11 cellular contexts compared by ENCODE assay signal in genomic region chr6:39426057-39426592, GRCh38.
DNase-seq lines count a peak whose midpoint lies in the region; ATAC-seq, FAIRE-seq and TF ChIP-seq lines count a peak whose summit lies in the region.
"Had no signal": no experiment of that assay in that cellular context is flagged by ENCODE, and none has a peak within 500 bp of the region (broad histone marks: within the 10 kb centered on the region; RNA-seq: fewer than 3 reads in every experiment).

No MANE protein-coding gene starts in this region.

- H3K9me3 ChIP-seq in liver (ENCODE audit: control insufficient read depth in 4 of 4, low read length in 3 of 4): no peaks in the 10 kb centered on the region
- no peaks in the 10 kb centered on the region for H3K9me3 ChIP-seq in HepG2 (ENCODE audit: low read length)
- H3K9me3 ChIP-seq: testis had no signal

- H3K9ac ChIP-seq in liver (ENCODE audit: low read depth in 1 of 2, low read length in 2 of 2) (no peak overlapping the region), HepG2 (ENCODE audit: insufficient read depth, low read depth, low read length) (no peak overlapping the region)

- no TSS peak for BruUV-seq in HepG2 (replicated peaks; lab: Mats Ljungman, UMichigan)

- in situ Hi-C loops in HepG2 (cut with HindIII; ENCODE audit: extremely low pct_ligation_motif_present, low pct_unique_long_range_greater_than_20kb): no loop called here

- no peak for ATAC-seq in HepG2
- ATAC-seq in GM21528 (IDR thresholded peaks at IDR 0.05; ENCODE audit: low FRiP score, unreplicated experiment): no peak

- intact Hi-C loops in HepG2 (cut with micrococcal nuclease; ENCODE audit: unreplicated experiment): no loop called here

- 76% methylated on average over 2 of the region's 2 CpGs for WGBS in liver
- WGBS in HepG2 (ENCODE audit: low lambda C conversion rate): 25% methylated on average over 2 of the region's 2 CpGs

- DNase-seq in HepG2 (ENCODE audit: low spot score): no peak
- peak; percentile 84 for DNase-seq in astrocyte of the hippocampus (ENCODE audit: low read depth, low spot score)
- peak; percentile 50 for DNase-seq in kidney glomerular epithelial cell (lab: John Stamatoyannopoulos, UW)
- DNase-seq in stimulated activated CD4-positive, alpha-beta T cell treated with anti-CD3 and anti-CD28 coated beads, Interleukin-4, amount 100 ng/mL, for 1 hour: no peak
- DNase-seq in SHP77 treated with DMSO at 0.1 percent for 48 hours (lab: John Stamatoyannopoulos, UW): no peak
- DNase-seq in GDM1 (lab: John Stamatoyannopoulos, UW): no peak
- DNase-seq: activated T-cell treated with anti-CD3 and anti-CD28 coated beads, Interleukin-2, amount 50 U/mL, for 72 hours; CD4-positive, CD25-positive, alpha-beta regulatory T cell; testis had no signal

- no peak for TF ChIP-seq POLR2A in HepG2 (IDR thresholded peaks at IDR 0.05; ENCODE audit: insufficient read depth in 1 of 2, low read depth in 2 of 2, low read length in 2 of 2)

- no peak overlapping the region for H2AFZ ChIP-seq in HepG2 (ENCODE audit: low read length)

- TF ChIP-seq EP300 in HepG2 (IDR thresholded peaks at IDR 0.05; ENCODE audit: low read depth in 2 of 2, low read length in 2 of 2) (no peak), HepG2 (CRISPR knock-in tag; IDR thresholded peaks at IDR 0.05; ENCODE audit: borderline replicate concordance) (no peak)

- TF ChIP-seq CTCF in liver (IDR thresholded peaks at IDR 0.05; ENCODE audit: low read depth, low read length, missing input control): no peak
- no peak for TF ChIP-seq CTCF in HepG2 (CRISPR knock-in tag; IDR thresholded peaks at IDR 0.05)

- H3K27ac ChIP-seq in liver (ENCODE audit: low read depth in 1 of 2, low read length in 2 of 2) (no peak overlapping the region), HepG2 (ENCODE audit: extremely low read length, insufficient read depth, low read length) (no peak overlapping the region)
- H3K27ac ChIP-seq: testis had no signal

- no peaks in the 10 kb centered on the region for H3K79me2 ChIP-seq in HepG2 (ENCODE audit: insufficient read depth, low read length)

- no peak overlapping the region for H3K4me3 ChIP-seq in liver (ENCODE audit: low read depth in 1 of 3, low read length in 3 of 3)
- no peak overlapping the region for H3K4me3 ChIP-seq in HepG2 (replicated peaks in 1 of 3; ENCODE audit: insufficient read depth in 1 of 3, low read depth in 2 of 3, low read length in 3 of 3)
- H3K4me3 ChIP-seq: testis had no signal

- TF ChIP-seq RAD21 in liver (IDR thresholded peaks at IDR 0.05): no peak
- TF ChIP-seq RAD21 in HepG2 (CRISPR knock-in tag; IDR thresholded peaks at IDR 0.05): no peak

- CTCF ChIA-PET in HepG2 (lab: Yijun Ruan, JAX; ENCODE audit: low intra/inter-chr PET ratio, low total read pairs): no interaction called here

- H3K27me3 ChIP-seq in liver (ENCODE audit: control insufficient read depth in 4 of 4, insufficient read depth in 4 of 4, low read length in 3 of 4): no peaks in the 10 kb centered on the region
- peaks cover 0 to 3% of the 10 kb centered on the region in 2 experiments; a peak in 2 of 5 replicates for H3K27me3 ChIP-seq in HepG2 (ENCODE audit: control insufficient read depth in 1 of 2, insufficient read depth in 2 of 2, low read length in 2 of 2)
- H3K27me3 ChIP-seq: testis had no signal

- no peak overlapping the region for H3K4me2 ChIP-seq in HepG2 (ENCODE audit: low read depth, low read length)

- POLR2A ChIA-PET in HepG2 (lab: Yijun Ruan, JAX): no interaction called here

- H4K20me1 ChIP-seq in HepG2 (ENCODE audit: insufficient read depth, low read length): no peaks in the 10 kb centered on the region

- no peak for FAIRE-seq in HepG2 (lab: Jason Lieb, UNC)

- H3K4me1 ChIP-seq in liver (ENCODE audit: control insufficient read depth in 4 of 4, insufficient read depth in 4 of 4, low read length in 3 of 4) (no peaks in the 10 kb centered on the region), HepG2 (ENCODE audit: insufficient read depth, low read length) (no peaks in the 10 kb centered on the region)
- H3K4me1 ChIP-seq: testis had no signal

- H3K36me3 ChIP-seq in liver (ENCODE audit: control insufficient read depth in 4 of 4, insufficient read depth in 3 of 4, low read depth in 1 of 4, low read length in 3 of 4) (no peaks in the 10 kb centered on the region), HepG2 (replicated peaks in 1 of 2; ENCODE audit: control insufficient read depth in 1 of 2, insufficient read depth in 2 of 2, low read length in 2 of 2) (no peaks in the 10 kb centered on the region)

TF ChIP-seq in liver, 16 proteins besides CTCF, POLR2A, EP300 and RAD21:
- TF ChIP-seq RXRA (IDR thresholded peaks at IDR 0.05) (no peak), HNF4G (IDR thresholded peaks at IDR 0.05) (no peak), REST (IDR thresholded peaks at IDR 0.05) (no peak), ATF3 (IDR thresholded peaks at IDR 0.05) (no peak), TAF1 (conservative IDR thresholded peaks at IDR 0.05) (no peak), GABPA (IDR thresholded peaks at IDR 0.05 in 1 of 2, conservative IDR thresholded peaks at IDR 0.05 in 1 of 2) (no peak), SP1 (IDR thresholded peaks at IDR 0.05) (no peak), NR2F2 (IDR thresholded peaks at IDR 0.05) (peak; percentile 38), JUND (IDR thresholded peaks at IDR 0.05) (peak; percentile 50 to 69)

TF ChIP-seq in HepG2, 621 proteins besides CTCF, POLR2A, EP300 and RAD21:
- TF ChIP-seq ZNF44 (CRISPR knock-in tag; IDR thresholded peaks at IDR 0.05) (no peak), ZNF530 (CRISPR knock-in tag; IDR thresholded peaks at IDR 0.05; ENCODE audit: low read depth) (no peak), MYC (CRISPR knock-in tag; IDR thresholded peaks at IDR 0.05; ENCODE audit: borderline replicate concordance) (no peak), ZNF441 (CRISPR knock-in tag; IDR thresholded peaks at IDR 0.05; ENCODE audit: borderline replicate concordance) (no peak), ZNF335 (CRISPR knock-in tag; IDR thresholded peaks at IDR 0.05) (no peak), ZNF737 (CRISPR knock-in tag; IDR thresholded peaks at IDR 0.05; ENCODE audit: borderline replicate concordance) (no peak), HINFP (CRISPR knock-in tag; IDR thresholded peaks at IDR 0.05; ENCODE audit: low read depth) (no peak), ZNF362 (CRISPR knock-in tag; IDR thresholded peaks at IDR 0.05; ENCODE audit: borderline replicate concordance) (no peak), CENPT (CRISPR knock-in tag; IDR thresholded peaks at IDR 0.05; ENCODE audit: low read depth) (no peak)
TF ChIP-seq in HepG2: peak in this region for 0.

Comparison
In these comparisons a context has a peak if more than half of its experiments do, and no peak if none do; other contexts are left out.
1. DNase-seq: peak in astrocyte of the hippocampus (single experiment) and kidney glomerular epithelial cell (single experiment); none in HepG2 (single experiment), stimulated activated CD4-positive, alpha-beta T cell treated with anti-CD3 and anti-CD28 coated beads, Interleukin-4, amount 100 ng/mL, for 1 hour (single experiment), SHP77 treated with DMSO at 0.1 percent for 48 hours (single experiment) and GDM1 (single experiment).